In the genomic region with DNA sequence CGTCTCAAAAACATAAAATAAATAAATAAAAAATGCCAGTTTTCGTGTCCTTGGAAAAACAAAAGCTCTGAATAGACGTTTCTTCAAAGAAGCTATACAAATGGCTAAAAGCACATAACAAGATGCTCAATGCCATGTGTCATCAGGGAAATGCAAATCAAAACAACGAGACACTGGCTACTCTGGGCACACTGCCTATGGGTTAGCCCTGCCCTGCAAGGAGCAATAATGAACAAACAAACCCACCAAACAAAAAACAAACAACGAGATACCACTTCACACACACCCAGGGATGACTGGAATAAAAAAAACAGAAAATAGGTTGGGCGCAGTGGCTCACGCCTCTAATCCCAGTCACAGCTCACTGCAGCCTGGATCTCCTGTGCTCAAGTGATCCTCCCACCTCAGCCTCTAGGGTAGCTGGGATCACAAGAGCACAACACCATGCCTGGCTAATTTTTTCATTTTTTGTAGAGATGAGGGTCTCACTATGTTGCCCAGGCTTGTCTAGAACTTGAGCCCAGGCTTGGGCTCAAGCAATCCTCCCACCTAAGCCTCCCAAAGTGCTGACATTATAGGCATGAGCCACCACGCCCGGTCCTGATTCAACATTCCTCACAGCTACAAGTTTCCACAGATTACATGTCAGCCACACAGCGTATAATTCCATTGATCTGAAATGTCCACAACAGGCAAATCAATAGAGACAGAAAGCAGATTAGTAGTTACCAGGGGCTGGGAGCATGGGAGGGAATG, we compare ENCODE assay signal across 1 cellular context.
TF ChIP-seq lines count a peak whose summit lies in the region.

No MANE protein-coding gene starts in this region.

TF ChIP-seq in HCT116, 20 proteins besides CTCF, POLR2A, EP300 and RAD21 (continued from another document):
- TF ChIP-seq ELF1 (IDR thresholded peaks at IDR 0.05; ENCODE audit: borderline replicate concordance, low read depth) (no peak), FOSL1 (IDR thresholded peaks at IDR 0.05; ENCODE audit: low read depth) (no peak), ZNF274 (IDR thresholded peaks at IDR 0.05; ENCODE audit: low read depth, low read length) (no peak), SRF (IDR thresholded peaks at IDR 0.05; ENCODE audit: low read depth) (no peak), YY1 (IDR thresholded peaks at IDR 0.05; ENCODE audit: extremely low read depth, insufficient replicate concordance, low read depth, low read length) (no peak), SP1 (IDR thresholded peaks at IDR 0.05; ENCODE audit: low read depth) (no peak), JUND (IDR thresholded peaks at IDR 0.05) (no peak), ZFX (IDR thresholded peaks at IDR 0.05) (no peak), EZH2phosphoT487 (IDR thresholded peaks at IDR 0.05; ENCODE audit: borderline replicate concordance) (no peak), CEBPB (IDR thresholded peaks at IDR 0.05; ENCODE audit: low read depth) (no peak), CBX3 (IDR thresholded peaks at IDR 0.05; ENCODE audit: low read depth) (no peak), POLR2AphosphoS5 (IDR thresholded peaks at IDR 0.05; ENCODE audit: low read depth, low read length) (no peak)
- TF ChIP-seq, protein P1, sequence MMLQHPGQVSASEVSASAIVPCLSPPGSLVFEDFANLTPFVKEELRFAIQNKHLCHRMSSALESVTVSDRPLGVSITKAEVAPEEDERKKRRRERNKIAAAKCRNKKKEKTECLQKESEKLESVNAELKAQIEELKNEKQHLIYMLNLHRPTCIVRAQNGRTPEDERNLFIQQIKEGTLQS (IDR thresholded peaks at IDR 0.05) = no peak
- TF ChIP-seq, protein P2, sequence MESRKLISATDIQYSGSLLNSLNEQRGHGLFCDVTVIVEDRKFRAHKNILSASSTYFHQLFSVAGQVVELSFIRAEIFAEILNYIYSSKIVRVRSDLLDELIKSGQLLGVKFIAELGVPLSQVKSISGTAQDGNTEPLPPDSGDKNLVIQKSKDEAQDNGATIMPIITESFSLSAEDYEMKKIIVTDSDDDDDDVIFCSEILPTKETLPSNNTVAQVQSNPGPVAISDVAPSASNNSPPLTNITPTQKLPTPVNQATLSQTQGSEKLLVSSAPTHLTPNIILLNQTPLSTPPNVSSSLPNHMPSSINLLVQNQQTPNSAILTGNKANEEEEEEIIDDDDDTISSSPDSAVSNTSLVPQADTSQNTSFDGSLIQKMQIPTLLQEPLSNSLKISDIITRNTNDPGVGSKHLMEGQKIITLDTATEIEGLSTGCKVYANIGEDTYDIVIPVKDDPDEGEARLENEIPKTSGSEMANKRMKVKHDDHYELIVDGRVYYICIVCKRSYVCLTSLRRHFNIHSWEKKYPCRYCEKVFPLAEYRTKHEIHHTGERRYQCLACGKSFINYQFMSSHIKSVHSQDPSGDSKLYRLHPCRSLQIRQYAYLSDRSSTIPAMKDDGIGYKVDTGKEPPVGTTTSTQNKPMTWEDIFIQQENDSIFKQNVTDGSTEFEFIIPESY (IDR thresholded peaks at IDR 0.05; ENCODE audit: extremely low read depth, insufficient replicate concordance, low read length) = no peak
- TF ChIP-seq, protein P3, sequence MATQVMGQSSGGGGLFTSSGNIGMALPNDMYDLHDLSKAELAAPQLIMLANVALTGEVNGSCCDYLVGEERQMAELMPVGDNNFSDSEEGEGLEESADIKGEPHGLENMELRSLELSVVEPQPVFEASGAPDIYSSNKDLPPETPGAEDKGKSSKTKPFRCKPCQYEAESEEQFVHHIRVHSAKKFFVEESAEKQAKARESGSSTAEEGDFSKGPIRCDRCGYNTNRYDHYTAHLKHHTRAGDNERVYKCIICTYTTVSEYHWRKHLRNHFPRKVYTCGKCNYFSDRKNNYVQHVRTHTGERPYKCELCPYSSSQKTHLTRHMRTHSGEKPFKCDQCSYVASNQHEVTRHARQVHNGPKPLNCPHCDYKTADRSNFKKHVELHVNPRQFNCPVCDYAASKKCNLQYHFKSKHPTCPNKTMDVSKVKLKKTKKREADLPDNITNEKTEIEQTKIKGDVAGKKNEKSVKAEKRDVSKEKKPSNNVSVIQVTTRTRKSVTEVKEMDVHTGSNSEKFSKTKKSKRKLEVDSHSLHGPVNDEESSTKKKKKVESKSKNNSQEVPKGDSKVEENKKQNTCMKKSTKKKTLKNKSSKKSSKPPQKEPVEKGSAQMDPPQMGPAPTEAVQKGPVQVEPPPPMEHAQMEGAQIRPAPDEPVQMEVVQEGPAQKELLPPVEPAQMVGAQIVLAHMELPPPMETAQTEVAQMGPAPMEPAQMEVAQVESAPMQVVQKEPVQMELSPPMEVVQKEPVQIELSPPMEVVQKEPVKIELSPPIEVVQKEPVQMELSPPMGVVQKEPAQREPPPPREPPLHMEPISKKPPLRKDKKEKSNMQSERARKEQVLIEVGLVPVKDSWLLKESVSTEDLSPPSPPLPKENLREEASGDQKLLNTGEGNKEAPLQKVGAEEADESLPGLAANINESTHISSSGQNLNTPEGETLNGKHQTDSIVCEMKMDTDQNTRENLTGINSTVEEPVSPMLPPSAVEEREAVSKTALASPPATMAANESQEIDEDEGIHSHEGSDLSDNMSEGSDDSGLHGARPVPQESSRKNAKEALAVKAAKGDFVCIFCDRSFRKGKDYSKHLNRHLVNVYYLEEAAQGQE (IDR thresholded peaks at IDR 0.05; ENCODE audit: low read depth) = no peak
- TF ChIP-seq, protein P4, sequence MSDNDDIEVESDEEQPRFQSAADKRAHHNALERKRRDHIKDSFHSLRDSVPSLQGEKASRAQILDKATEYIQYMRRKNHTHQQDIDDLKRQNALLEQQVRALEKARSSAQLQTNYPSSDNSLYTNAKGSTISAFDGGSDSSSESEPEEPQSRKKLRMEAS (IDR thresholded peaks at IDR 0.05) = no peak
